1 cellular context compared by ENCODE assay signal in the genomic region with DNA sequence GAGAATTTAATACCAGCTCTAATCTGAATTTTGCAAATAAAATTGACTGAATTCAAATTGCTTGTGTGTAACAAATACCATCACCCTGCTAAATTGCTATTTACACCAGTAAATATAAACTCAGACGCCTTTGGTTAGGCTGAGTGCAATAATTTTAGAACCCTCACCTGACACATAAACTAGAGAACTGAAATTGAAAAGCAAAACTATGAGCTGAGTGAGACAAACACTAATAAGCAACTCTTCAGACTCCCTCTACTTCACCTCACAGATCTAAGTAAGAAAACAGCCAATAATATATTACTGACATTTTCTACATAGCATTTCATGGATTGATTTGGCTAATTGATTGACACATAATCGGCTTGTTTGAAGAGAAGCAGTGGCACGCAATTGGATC.
TF ChIP-seq lines count a peak whose summit lies in the region.

No MANE protein-coding gene starts in this region.

TF ChIP-seq in GM12878, 131 proteins besides CTCF, POLR2A, EP300 and RAD21:
- TF ChIP-seq, protein P1, sequence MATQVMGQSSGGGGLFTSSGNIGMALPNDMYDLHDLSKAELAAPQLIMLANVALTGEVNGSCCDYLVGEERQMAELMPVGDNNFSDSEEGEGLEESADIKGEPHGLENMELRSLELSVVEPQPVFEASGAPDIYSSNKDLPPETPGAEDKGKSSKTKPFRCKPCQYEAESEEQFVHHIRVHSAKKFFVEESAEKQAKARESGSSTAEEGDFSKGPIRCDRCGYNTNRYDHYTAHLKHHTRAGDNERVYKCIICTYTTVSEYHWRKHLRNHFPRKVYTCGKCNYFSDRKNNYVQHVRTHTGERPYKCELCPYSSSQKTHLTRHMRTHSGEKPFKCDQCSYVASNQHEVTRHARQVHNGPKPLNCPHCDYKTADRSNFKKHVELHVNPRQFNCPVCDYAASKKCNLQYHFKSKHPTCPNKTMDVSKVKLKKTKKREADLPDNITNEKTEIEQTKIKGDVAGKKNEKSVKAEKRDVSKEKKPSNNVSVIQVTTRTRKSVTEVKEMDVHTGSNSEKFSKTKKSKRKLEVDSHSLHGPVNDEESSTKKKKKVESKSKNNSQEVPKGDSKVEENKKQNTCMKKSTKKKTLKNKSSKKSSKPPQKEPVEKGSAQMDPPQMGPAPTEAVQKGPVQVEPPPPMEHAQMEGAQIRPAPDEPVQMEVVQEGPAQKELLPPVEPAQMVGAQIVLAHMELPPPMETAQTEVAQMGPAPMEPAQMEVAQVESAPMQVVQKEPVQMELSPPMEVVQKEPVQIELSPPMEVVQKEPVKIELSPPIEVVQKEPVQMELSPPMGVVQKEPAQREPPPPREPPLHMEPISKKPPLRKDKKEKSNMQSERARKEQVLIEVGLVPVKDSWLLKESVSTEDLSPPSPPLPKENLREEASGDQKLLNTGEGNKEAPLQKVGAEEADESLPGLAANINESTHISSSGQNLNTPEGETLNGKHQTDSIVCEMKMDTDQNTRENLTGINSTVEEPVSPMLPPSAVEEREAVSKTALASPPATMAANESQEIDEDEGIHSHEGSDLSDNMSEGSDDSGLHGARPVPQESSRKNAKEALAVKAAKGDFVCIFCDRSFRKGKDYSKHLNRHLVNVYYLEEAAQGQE (IDR thresholded peaks at IDR 0.05; ENCODE audit: low read depth, low read length): no peak
- TF ChIP-seq ETV6 (conservative IDR thresholded peaks at IDR 0.05 in 1 of 2, IDR thresholded peaks at IDR 0.05 in 1 of 2; ENCODE audit: borderline replicate concordance in 1 of 2, low read depth in 1 of 2): no peak
- no peak for TF ChIP-seq HCFC1 (IDR thresholded peaks at IDR 0.05; ENCODE audit: low read length)
- no peak for TF ChIP-seq RB1 (IDR thresholded peaks at IDR 0.05; ENCODE audit: borderline replicate concordance)
- no peak for TF ChIP-seq HDAC2 (IDR thresholded peaks at IDR 0.05)
- TF ChIP-seq BMI1 (IDR thresholded peaks at IDR 0.05; ENCODE audit: borderline replicate concordance): no peak
